Comparison of ENCODE assay signal across 11 cellular contexts in the genomic region with DNA sequence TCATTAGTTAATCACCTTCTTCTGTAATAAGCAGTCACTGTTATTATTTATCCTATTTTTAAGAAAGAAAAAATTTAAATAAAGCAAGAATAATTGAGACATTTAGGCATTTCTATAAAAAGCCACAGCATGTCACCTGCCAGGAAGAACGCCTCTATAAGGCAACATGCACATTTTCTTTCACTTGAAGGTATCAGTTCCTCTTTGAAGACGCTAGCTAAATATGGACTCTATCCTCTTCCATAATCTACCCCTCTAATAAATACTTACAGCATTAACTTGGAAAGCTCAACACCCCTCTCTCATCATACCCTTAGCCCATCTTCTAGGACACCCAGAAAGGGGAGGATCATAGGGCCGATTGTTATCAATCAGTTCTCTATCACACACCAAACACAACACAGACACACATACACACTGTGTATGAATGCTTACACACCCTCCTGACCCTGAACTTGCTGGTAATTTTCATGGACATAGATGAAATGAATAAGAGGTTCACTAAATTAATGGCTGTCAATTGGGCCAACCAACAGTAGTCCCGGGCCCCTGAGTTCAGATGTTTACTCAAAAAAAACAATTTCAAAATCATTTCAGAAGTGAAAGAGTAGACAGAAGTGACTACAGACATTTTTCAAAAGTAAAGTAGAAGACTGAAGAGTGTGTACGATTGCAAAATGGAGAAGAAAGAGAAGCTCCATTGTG.
DNase-seq lines count a peak whose midpoint lies in the region; ATAC-seq lines count a peak whose summit lies in the region.
"Had no signal": no experiment of that assay in that cellular context is flagged by ENCODE, and none has a peak within 500 bp of the region (broad histone marks: within the 10 kb centered on the region; RNA-seq: fewer than 3 reads in every experiment).

No MANE protein-coding gene starts in this region.

- H3K9me3 ChIP-seq in CD8-positive, alpha-beta memory T cell (ENCODE audit: low read length) = no peaks in the 10 kb centered on the region

- H3K27ac ChIP-seq in CD8-positive, alpha-beta memory T cell (ENCODE audit: low read depth, low read length) = no peak overlapping the region

- H3K4me3 ChIP-seq in CD8-positive, alpha-beta memory T cell (ENCODE audit: low read length) = no peak overlapping the region

- H3K36me3 ChIP-seq in CD8-positive, alpha-beta memory T cell (ENCODE audit: insufficient read depth, low read length) = no peaks in the 10 kb centered on the region

- H3K27me3 ChIP-seq in CD8-positive, alpha-beta memory T cell (ENCODE audit: insufficient read depth, low read length, poor library complexity, severe bottlenecking) = no peaks in the 10 kb centered on the region

- H3K4me1 Mint-ChIP-seq in memory B cell = peaks cover 32% of the 10 kb centered on the region
- peaks cover 12 to 23% (median 15%) of the 10 kb centered on the region in 3 donors for H3K4me1 Mint-ChIP-seq in CD8-positive, alpha-beta memory T cell

- H3K9me3 Mint-ChIP-seq in memory B cell = peaks cover 5% of the 10 kb centered on the region
- peaks cover 6 to 10% (median 8%) of the 10 kb centered on the region in 5 donors for H3K9me3 Mint-ChIP-seq in CD8-positive, alpha-beta memory T cell

- CTCF ChIA-PET in CD8-positive, alpha-beta memory T cell (lab: Charles Lee) = no interaction called here

- H3K27ac Mint-ChIP-seq in memory B cell = peak overlapping the region; percentile 94
- H3K27ac Mint-ChIP-seq in CD8-positive, alpha-beta memory T cell = no peak overlapping the region
- H3K27ac Mint-ChIP-seq: HFFc6 had no signal

- POLR2A ChIA-PET in CD8-positive, alpha-beta memory T cell (lab: Charles Lee) = no interaction called here

- peaks cover 6% of the 10 kb centered on the region for H3K36me3 Mint-ChIP-seq in memory B cell
- peaks cover 3 to 29% (median 3%) of the 10 kb centered on the region in 3 donors for H3K36me3 Mint-ChIP-seq in CD8-positive, alpha-beta memory T cell

- ATAC-seq in GM18873 (IDR thresholded peaks at IDR 0.05; ENCODE audit: low FRiP score, unreplicated experiment) = peak; percentile 82
- peak; percentile 88 for ATAC-seq in GM21786 (IDR thresholded peaks at IDR 0.05; ENCODE audit: unreplicated experiment)
- peak; percentile 88 for ATAC-seq in HG03354 (IDR thresholded peaks at IDR 0.05; ENCODE audit: poor library complexity, severe bottlenecking, unreplicated experiment)
- peak; percentile 90 for ATAC-seq in memory B cell (ENCODE audit: low read depth)
- ATAC-seq: esophagus mucosa had no signal

- no peaks in the 10 kb centered on the region for H3K27me3 Mint-ChIP-seq in memory B cell
- H3K27me3 Mint-ChIP-seq in CD8-positive, alpha-beta memory T cell = peaks cover 0 to 10% of the 10 kb centered on the region in 2 donors

- peak overlapping the region; percentile 3 for H3K4me3 Mint-ChIP-seq in memory B cell
- no peak overlapping the region for H3K4me3 Mint-ChIP-seq in CD8-positive, alpha-beta memory T cell
- H3K4me3 Mint-ChIP-seq: HFFc6 had no signal

- peaks cover 5% of the 10 kb centered on the region for H3K4me1 ChIP-seq in CD8-positive, alpha-beta memory T cell (ENCODE audit: insufficient read depth, low read length)

- DNase-seq in memory B cell (ENCODE audit: low spot score in 2 of 2) (peak in 1 of 2 donors; percentile 21), activated gamma-delta T cell (lab: John Stamatoyannopoulos, UW) (no peak), NCI-H446 (lab: John Stamatoyannopoulos, UW) (no peak), NCI-H187 (lab: John Stamatoyannopoulos, UW) (no peak)
- DNase-seq in CD8-positive, alpha-beta memory T cell = no peak
- DNase-seq: HFFc6, NCI-H2029 had no signal
